ENCODE assay signal across 18 cellular contexts in genomic region chr22:27468712-27469111, GRCh38.
A peak's percentile ranks its signal among the peaks of the same experiment; 100 is the strongest.
DNase-seq lines count a peak whose midpoint lies in the region; ATAC-seq, FAIRE-seq and TF ChIP-seq lines count a peak whose summit lies in the region.
"Had no signal": no experiment of that assay in that cellular context is flagged by ENCODE, and none has a peak within 500 bp of the region (broad histone marks: within the 10 kb centered on the region; RNA-seq: fewer than 3 reads in every experiment).

No MANE protein-coding gene starts in this region.

- TF ChIP-seq CTCF in HepG2 (CRISPR knock-in tag; IDR thresholded peaks at IDR 0.05) (no peak), right lobe of liver (IDR thresholded peaks at IDR 0.05) (no peak), esophagus muscularis mucosa (IDR thresholded peaks at IDR 0.05) (no peak), suprapubic skin (IDR thresholded peaks at IDR 0.05) (no peak)

- no peak for FAIRE-seq in HepG2 (lab: Jason Lieb, UNC)
- FAIRE-seq: GM12892 had no signal

- no peak overlapping the region for H3K27ac ChIP-seq in HepG2 (ENCODE audit: extremely low read length, insufficient read depth, low read length)
- no peak overlapping the region for H3K27ac ChIP-seq in right lobe of liver
- H3K27ac ChIP-seq in esophagus muscularis mucosa (replicated peaks in 1 of 4): peak overlapping the region in 3 of 4 donors; percentile 31 to 64 (median 40)
- H3K27ac ChIP-seq in suprapubic skin: peak overlapping the region; percentile 42
- H3K27ac ChIP-seq: 22Rv1, BLaER1 had no signal

- in situ Hi-C loops in HepG2 (cut with HindIII; ENCODE audit: extremely low pct_ligation_motif_present, low pct_unique_long_range_greater_than_20kb): no loop called here

- BruUV-seq in HepG2 (replicated peaks; lab: Mats Ljungman, UMichigan): no TSS peak

- no peak for TF ChIP-seq RAD21 in HepG2 (CRISPR knock-in tag; IDR thresholded peaks at IDR 0.05)

- H3K9me3 ChIP-seq in HepG2 (ENCODE audit: low read length) (no peaks in the 10 kb centered on the region), right lobe of liver (no peaks in the 10 kb centered on the region), esophagus muscularis mucosa (peaks cover 0 to under 1% (median 0%) of the 10 kb centered on the region in 4 donors), suprapubic skin (no peaks in the 10 kb centered on the region)
- H3K9me3 ChIP-seq: BLaER1, HAP-1 had no signal

- WGBS in HepG2 (ENCODE audit: low lambda C conversion rate): 30% methylated on average over 3 of the region's 3 CpGs
- WGBS in right lobe of liver (ENCODE audit: insufficient coverage, low coverage, low lambda C conversion rate, missing lambda C conversion rate): 83% methylated on average over 2 of the region's 3 CpGs
- 46% methylated on average over 3 of the region's 3 CpGs for WGBS in esophagus muscularis mucosa
- WGBS in suprapubic skin: 53% methylated on average over 3 of the region's 3 CpGs

- H3K27me3 Mint-ChIP-seq in stimulated activated naive B cell treated with anti-CD40 and anti-IgM and Interleukin-4, amounts not matched to agents 10 μg/mL and 1 μg/mL and 100 μg/mL, for 72 hours: no peaks in the 10 kb centered on the region

- peaks cover 2% of the 10 kb centered on the region in 2 experiments; a peak in 2 of 5 replicates for H3K27me3 ChIP-seq in HepG2 (ENCODE audit: control insufficient read depth in 1 of 2, insufficient read depth in 2 of 2, low read length in 2 of 2)
- H3K27me3 ChIP-seq in right lobe of liver: no peaks in the 10 kb centered on the region
- no peaks in the 10 kb centered on the region for H3K27me3 ChIP-seq in esophagus muscularis mucosa
- H3K27me3 ChIP-seq in suprapubic skin: no peaks in the 10 kb centered on the region
- H3K27me3 ChIP-seq: BLaER1 had no signal

- H3K4me3 ChIP-seq in HepG2 (replicated peaks in 1 of 3; ENCODE audit: insufficient read depth in 1 of 3, low read depth in 2 of 3, low read length in 3 of 3): no peak overlapping the region
- H3K4me3 ChIP-seq in right lobe of liver: no peak overlapping the region
- H3K4me3 ChIP-seq in esophagus muscularis mucosa: no peak overlapping the region
- H3K4me3 ChIP-seq in suprapubic skin: no peak overlapping the region
- H3K4me3 ChIP-seq: BLaER1, HAP-1 had no signal

- TF ChIP-seq POLR2A in HepG2 (IDR thresholded peaks at IDR 0.05; ENCODE audit: insufficient read depth in 1 of 2, low read depth in 2 of 2, low read length in 2 of 2) (no peak), right lobe of liver (IDR thresholded peaks at IDR 0.05) (no peak), esophagus muscularis mucosa (IDR thresholded peaks at IDR 0.05; ENCODE audit: low read depth) (no peak), suprapubic skin (IDR thresholded peaks at IDR 0.05) (no peak)

- intact Hi-C loops in HepG2 (cut with micrococcal nuclease; ENCODE audit: unreplicated experiment) (no loop called here), right lobe of liver (cut with DNase I) (no loop called here), esophagus muscularis mucosa (cut with DNase I) (no loop called here)

- H3K4me1 ChIP-seq in HepG2 (ENCODE audit: insufficient read depth, low read length) (no peaks in the 10 kb centered on the region), right lobe of liver (no peaks in the 10 kb centered on the region), esophagus muscularis mucosa (peaks cover 0 to 14% (median 6%) of the 10 kb centered on the region in 4 donors), suprapubic skin (peaks cover 21% of the 10 kb centered on the region)
- H3K4me1 ChIP-seq: HAP-1 had no signal

- POLR2A ChIA-PET in HepG2 (lab: Yijun Ruan, JAX): no interaction called here

- no peak overlapping the region for H3K27ac Mint-ChIP-seq in stimulated activated naive B cell treated with anti-CD40 and anti-IgM and Interleukin-4, amounts not matched to agents 10 μg/mL and 1 μg/mL and 100 μg/mL, for 72 hours
- H3K27ac Mint-ChIP-seq: CD14-positive monocyte; CD4-positive, alpha-beta memory T cell had no signal

- ATAC-seq in HepG2 (no peak), right lobe of liver (no peak)
- ATAC-seq in stimulated activated naive B cell treated with anti-CD40 and anti-IgM and Interleukin-4, amounts not matched to agents 10 μg/mL and 1 μg/mL and 100 μg/mL, for 72 hours (replicated peaks): no peak

- no peaks in the 10 kb centered on the region for H3K4me1 Mint-ChIP-seq in stimulated activated naive B cell treated with anti-CD40 and anti-IgM and Interleukin-4, amounts not matched to agents 10 μg/mL and 1 μg/mL and 100 μg/mL, for 72 hours
- H3K4me1 Mint-ChIP-seq: CD14-positive monocyte; CD4-positive, alpha-beta memory T cell had no signal

- H3K79me2 ChIP-seq in HepG2 (ENCODE audit: insufficient read depth, low read length): no peaks in the 10 kb centered on the region

- no peak for DNase-seq in HepG2 (ENCODE audit: low spot score)
- no peak for DNase-seq in right lobe of liver
- no peak for DNase-seq in esophagus muscularis mucosa (ENCODE audit: extremely low spot score)
- no peak for DNase-seq in suprapubic skin (ENCODE audit: low spot score in 2 of 2)
- DNase-seq in H4 (ENCODE audit: low spot score): no peak
- no peak for DNase-seq in stimulated activated naive B cell treated with anti-CD40 and anti-IgM and Interleukin-4, amounts not matched to agents 10 μg/mL and 1 μg/mL and 100 μg/mL, for 72 hours
- DNase-seq in NOMO-1 treated with DMSO at 0.1 percent for 48 hours (lab: John Stamatoyannopoulos, UW; ENCODE audit: unreplicated experiment): no peak
- DNase-seq: CD4-positive, alpha-beta memory T cell; DMS153; DMS79; GDM1; GOT3; KBM-7 had no signal

- CTCF ChIA-PET in HepG2 (lab: Yijun Ruan, JAX; ENCODE audit: low intra/inter-chr PET ratio, low total read pairs): no interaction called here

- no peak overlapping the region for H2AFZ ChIP-seq in HepG2 (ENCODE audit: low read length)

- H3K9me3 Mint-ChIP-seq in stimulated activated naive B cell treated with anti-CD40 and anti-IgM and Interleukin-4, amounts not matched to agents 10 μg/mL and 1 μg/mL and 100 μg/mL, for 72 hours: no peaks in the 10 kb centered on the region
- H3K9me3 Mint-ChIP-seq: CD14-positive monocyte had no signal

- H3K36me3 ChIP-seq in HepG2 (replicated peaks in 1 of 2; ENCODE audit: control insufficient read depth in 1 of 2, insufficient read depth in 2 of 2, low read length in 2 of 2): no peaks in the 10 kb centered on the region
- H3K36me3 ChIP-seq in right lobe of liver: no peaks in the 10 kb centered on the region
- H3K36me3 ChIP-seq in esophagus muscularis mucosa: no peaks in the 10 kb centered on the region
- no peaks in the 10 kb centered on the region for H3K36me3 ChIP-seq in suprapubic skin
- H3K36me3 ChIP-seq: BLaER1, HAP-1 had no signal

- H3K4me2 ChIP-seq in HepG2 (ENCODE audit: low read depth, low read length): no peak overlapping the region
- H3K4me2 ChIP-seq: BLaER1 had no signal

- no peaks in the 10 kb centered on the region for H4K20me1 ChIP-seq in HepG2 (ENCODE audit: insufficient read depth, low read length)
- H4K20me1 ChIP-seq: BLaER1 had no signal

- H3K4me3 Mint-ChIP-seq in stimulated activated naive B cell treated with anti-CD40 and anti-IgM and Interleukin-4, amounts not matched to agents 10 μg/mL and 1 μg/mL and 100 μg/mL, for 72 hours: no peak overlapping the region
- H3K4me3 Mint-ChIP-seq: CD14-positive monocyte; CD4-positive, alpha-beta memory T cell had no signal

- H3K9ac ChIP-seq in HepG2 (ENCODE audit: insufficient read depth, low read depth, low read length): no peak overlapping the region
- H3K9ac ChIP-seq: BLaER1 had no signal

- TF ChIP-seq EP300 in HepG2 (IDR thresholded peaks at IDR 0.05; ENCODE audit: low read depth in 2 of 2, low read length in 2 of 2) (no peak), HepG2 (CRISPR knock-in tag; IDR thresholded peaks at IDR 0.05; ENCODE audit: borderline replicate concordance) (no peak), esophagus muscularis mucosa (IDR thresholded peaks at IDR 0.05) (no peak), suprapubic skin (IDR thresholded peaks at IDR 0.05) (no peak)

- H3K36me3 Mint-ChIP-seq in stimulated activated naive B cell treated with anti-CD40 and anti-IgM and Interleukin-4, amounts not matched to agents 10 μg/mL and 1 μg/mL and 100 μg/mL, for 72 hours: no peaks in the 10 kb centered on the region
- H3K36me3 Mint-ChIP-seq: CD14-positive monocyte; CD4-positive, alpha-beta memory T cell had no signal

TF ChIP-seq in HepG2, 621 proteins besides CTCF, POLR2A, EP300 and RAD21:
- TF ChIP-seq ZNF768 (CRISPR knock-in tag; IDR thresholded peaks at IDR 0.05) (peak; percentile 58; the same call in 1 of the 2 replicates), ZNF614 (CRISPR knock-in tag; IDR thresholded peaks at IDR 0.05; ENCODE audit: borderline replicate concordance) (no peak)

Comparison
In these comparisons a context has a peak if more than half of its experiments do, and no peak if none do; other contexts are left out.
1. H3K27ac ChIP-seq: peak in esophagus muscularis mucosa (3 of 4) and suprapubic skin (single experiment); none in HepG2 (single experiment) and right lobe of liver (0 of 3).